ENCODE assay signal across 10 cellular contexts in the genomic region with DNA sequence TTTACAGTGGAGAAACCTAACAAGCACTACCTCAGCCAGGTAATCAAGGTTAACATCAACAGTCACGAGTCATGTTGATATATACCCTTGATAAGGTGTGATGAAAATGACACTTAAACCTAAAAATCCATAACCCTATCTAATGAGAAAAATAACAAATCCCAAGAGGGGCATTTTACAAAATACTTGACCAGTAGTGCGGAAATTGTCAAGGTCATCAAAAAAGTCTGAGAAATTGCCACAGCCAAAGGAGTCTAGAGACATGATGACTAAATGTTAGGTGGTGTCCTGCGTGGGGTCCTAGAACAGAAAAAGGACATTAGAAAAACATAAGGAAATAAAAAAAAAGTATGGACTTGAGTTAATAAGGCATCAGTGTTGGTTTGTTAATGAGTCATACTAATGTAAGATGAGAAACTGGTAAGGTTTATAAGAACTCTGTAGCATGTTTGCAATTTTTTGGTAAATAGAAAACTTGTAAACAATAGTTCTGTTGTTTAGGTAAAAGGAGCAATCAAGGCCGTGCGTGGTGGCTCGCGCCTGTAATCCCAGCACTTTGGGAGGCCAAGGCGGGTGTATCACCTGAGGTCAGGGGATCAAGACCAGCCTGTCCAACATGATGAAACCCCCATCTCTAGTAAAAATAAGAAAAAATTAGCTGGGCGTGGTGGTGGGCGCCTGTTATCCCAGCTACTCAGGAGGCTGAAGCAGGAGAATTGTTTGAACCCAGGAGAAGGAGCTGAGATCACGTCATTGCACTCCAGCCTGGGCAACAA. TPM values are rescaled to one million over a fixed set of nuclear protein-coding genes. Genes with fewer than 3 reads are reported as not detected.
A peak's percentile ranks its signal among the peaks of the same experiment; 100 is the strongest.
DNase-seq lines count a peak whose midpoint lies in the region; ATAC-seq and TF ChIP-seq lines count a peak whose summit lies in the region.
"Had no signal": no experiment of that assay in that cellular context is flagged by ENCODE, and none has a peak within 500 bp of the region (broad histone marks: within the 10 kb centered on the region; RNA-seq: fewer than 3 reads in every experiment).

No MANE protein-coding gene starts in this region.

- no TSS peak for BruUV-seq in A673 (replicated peaks; lab: Mats Ljungman, UMichigan)

- H3K27ac ChIP-seq in A673 (ENCODE audit: low read depth, low read length, poor library complexity, severe bottlenecking) (peak overlapping the region; percentile 11), SJCRH30 (peak overlapping the region; percentile 12; the same call in 1 of the 2 replicates)

- TF ChIP-seq CTCF in A673 (conservative IDR thresholded peaks at IDR 0.05; ENCODE audit: low read depth, low read length) (no peak), GM12864 (IDR thresholded peaks at IDR 0.05; ENCODE audit: low read depth, low read length, missing control alignments) (no peak), fibroblast of mammary gland (conservative IDR thresholded peaks at IDR 0.05; ENCODE audit: control insufficient read depth, insufficient read depth, low read depth, low read length) (no peak)

- intact Hi-C loops in A673 (cut with micrococcal nuclease; ENCODE audit: unreplicated experiment) (no loop called here), posterior vena cava (cut with DNase I) (no loop called here)

- CTCF ChIA-PET in A673 (lab: Charles Lee): no interaction called here

- no peaks in the 10 kb centered on the region for H3K27me3 ChIP-seq in A673 (replicated peaks; ENCODE audit: insufficient read depth, low read depth, low read length, poor library complexity)
- H3K27me3 ChIP-seq in SJCRH30: no peaks in the 10 kb centered on the region

- H3K4me1 ChIP-seq in A673 (ENCODE audit: insufficient read depth, low read length, poor library complexity, severe bottlenecking): no peaks in the 10 kb centered on the region
- H3K4me1 ChIP-seq in SJCRH30: no peaks in the 10 kb centered on the region

- DNase-seq in A673 (ENCODE audit: low spot score) (no peak), GM12864 (ENCODE audit: low read depth) (no peak), SJCRH30 (no peak), fibroblast of mammary gland (ENCODE audit: low read depth) (peak; percentile 31), NCI-H345 treated with DMSO at 0.1 percent for 48 hours (lab: John Stamatoyannopoulos, UW; ENCODE audit: unreplicated experiment) (no peak), posterior vena cava (ENCODE audit: low spot score) (no peak)
- DNase-seq: immature natural killer cell had no signal

- ATAC-seq in GM18873 (IDR thresholded peaks at IDR 0.05; ENCODE audit: low FRiP score, unreplicated experiment) (no peak), HG03442 (IDR thresholded peaks at IDR 0.05; ENCODE audit: unreplicated experiment) (no peak)

- peaks cover 35% of the 10 kb centered on the region for H3K36me3 ChIP-seq in A673 (ENCODE audit: insufficient read depth, low read length, poor library complexity, severe bottlenecking)
- H3K36me3 ChIP-seq in SJCRH30: peaks cover 47% of the 10 kb centered on the region

- H3K9me3 ChIP-seq in A673 (ENCODE audit: low read depth, low read length, poor library complexity, severe bottlenecking): no peaks in the 10 kb centered on the region
- no peaks in the 10 kb centered on the region for H3K9me3 ChIP-seq in SJCRH30 (replicated peaks)

- POLR2A ChIA-PET in A673 (lab: Charles Lee; ENCODE audit: low non-redundant PET): no interaction called here

- H3K4me3 ChIP-seq in A673 (ENCODE audit: low read depth, low read length, poor library complexity, severe bottlenecking) (no peak overlapping the region), GM12864 (ENCODE audit: low read depth, low read length) (peak overlapping the region; percentile 66; the same call in 1 of the 2 replicates), SJCRH30 (no peak overlapping the region), fibroblast of mammary gland (ENCODE audit: control insufficient read depth, low read depth, low read length) (no peak overlapping the region)

RNA-seq across cellular contexts. Expression of a gene that starts 2.9 kb away (rescaled TPM):
- total RNA-seq in A673 (2021) (267 and 316 TPM in 2 replicates), posterior vena cava (100 to 1,000 TPM; 203 to 225 TPM)
- total RNA-seq in SJCRH30 (2014; rRNA removed; shearing (Covaris generic)): 3,964 and 4,118 TPM in 2 replicates

RNA-seq across cellular contexts. Expression of a gene that starts 7.7 kb away (rescaled TPM):
- total RNA-seq in A673 (2021) (not detected in 2 replicates), posterior vena cava (10 to 100 TPM in 1 of 2 donors, 1 to 10 TPM in 1; 5.2 to 11.5 TPM)
- total RNA-seq in SJCRH30 (2014; rRNA removed; shearing (Covaris generic)): 0.05 TPM in 1 of 2 replicates, not detected in the other
- total RNA-seq: fibroblast of lung had no signal

RNA-seq across cellular contexts. Expression of a gene that starts 14.0 kb away (rescaled TPM):
- total RNA-seq in A673 (2021) (50.2 and 61.8 TPM in 2 replicates), posterior vena cava (10 to 100 TPM; 20.1 to 24.2 TPM)
- 55.9 and 58.5 TPM in 2 replicates for total RNA-seq in SJCRH30 (2014; rRNA removed; shearing (Covaris generic))

RNA-seq across cellular contexts. Expression of a gene that starts 14.3 kb away (rescaled TPM):
- 46.0 and 48.8 TPM in 2 replicates for total RNA-seq in A673 (2021)
- total RNA-seq in SJCRH30 (2014; rRNA removed; shearing (Covaris generic)): 82.4 and 83.3 TPM in 2 replicates
- total RNA-seq in posterior vena cava: 10 to 100 TPM; 50.9 to 54.4 TPM

RNA-seq across cellular contexts. Expression of a gene that starts 45.2 kb away (rescaled TPM):
- 33.8 and 44.5 TPM in 2 replicates for total RNA-seq in A673 (2021)
- total RNA-seq in SJCRH30 (2014; rRNA removed; shearing (Covaris generic)): 20.5 and 21.0 TPM in 2 replicates
- 1 to 10 TPM; 9.0 TPM for total RNA-seq in posterior vena cava

Comparison
In these comparisons a context has a peak if more than half of its experiments do, and no peak if none do; other contexts are left out.
1. RNA of a gene that starts 2.9 kb away (total RNA-seq): 3,964 to 4,118 TPM in SJCRH30; 267 to 316 TPM in A673 and 203 to 225 TPM in posterior vena cava; every median in the first group is over 10 times any median in the second.